In the genomic region with DNA sequence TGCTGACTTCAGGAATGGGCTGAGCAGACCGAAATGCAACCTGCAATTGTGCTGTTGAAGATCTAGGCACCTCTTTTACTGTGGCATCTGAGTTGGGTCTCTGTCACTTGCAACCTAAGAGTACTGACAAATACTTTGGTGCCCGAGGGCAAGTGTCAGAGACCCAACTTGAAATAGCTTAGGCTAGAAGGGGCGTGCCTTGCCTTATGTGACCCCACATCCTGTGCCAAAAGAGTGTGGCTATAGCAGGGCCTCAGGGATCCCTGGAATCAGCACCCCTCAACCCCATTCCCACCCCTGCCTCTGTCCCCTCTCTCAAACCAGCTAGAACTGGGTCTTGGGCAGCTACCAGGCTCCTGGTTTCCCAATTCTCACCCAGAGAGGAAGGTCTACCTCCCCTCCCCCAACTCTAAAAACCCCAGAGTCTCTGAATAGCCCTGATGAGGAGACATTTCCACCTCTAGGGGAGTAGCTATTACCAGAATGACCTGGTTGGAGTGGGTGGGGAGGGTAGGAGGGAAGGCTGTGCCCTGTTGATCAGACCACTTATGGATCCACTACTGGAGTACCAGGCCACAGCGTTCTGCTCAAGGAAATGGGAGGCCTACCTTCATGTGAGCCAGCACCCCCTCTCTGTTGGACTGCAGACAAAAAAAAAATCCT, we compare ENCODE assay signal across 16 cellular contexts. TPM values are rescaled to one million over a fixed set of nuclear protein-coding genes. Genes with fewer than 3 reads are reported as not detected.
DNase-seq lines count a peak whose midpoint lies in the region; ATAC-seq and TF ChIP-seq lines count a peak whose summit lies in the region.
"Had no signal": no experiment of that assay in that cellular context is flagged by ENCODE, and none has a peak within 500 bp of the region (broad histone marks: within the 10 kb centered on the region; RNA-seq: fewer than 3 reads in every experiment).

No MANE protein-coding gene starts in this region.

- H3K27ac ChIP-seq in SK-N-SH (ENCODE audit: low read depth in 2 of 2, low read length in 1 of 2) (peak overlapping the region; percentile 23 to 94; a peak in 3 of 4 replicates), muscle layer of duodenum (ENCODE audit: low read length) (peak overlapping the region; percentile 49), transverse colon (peak overlapping the region; percentile 27 to 64 (median 46))
- H3K27ac ChIP-seq: 22Rv1, VCaP had no signal

- H3K36me3 ChIP-seq in SK-N-SH (replicated peaks in 1 of 2; ENCODE audit: control insufficient read depth in 1 of 2, insufficient read depth in 2 of 2, low read length in 1 of 2), result peaks cover 0 to 9% of the 10 kb centered on the region in 2 experiments
- H3K36me3 ChIP-seq in muscle layer of duodenum (ENCODE audit: control insufficient read depth in 1 of 2, insufficient read depth in 2 of 2, low read length in 2 of 2), result no peaks in the 10 kb centered on the region
- H3K36me3 ChIP-seq in transverse colon, result no peaks in the 10 kb centered on the region

- peak overlapping the region; percentile 68 for H3K9ac ChIP-seq in SK-N-SH

- H3K27me3 ChIP-seq in SK-N-SH (ENCODE audit: insufficient read depth) (no peaks in the 10 kb centered on the region), muscle layer of duodenum (ENCODE audit: low read depth, low read length) (no peaks in the 10 kb centered on the region), transverse colon (no peaks in the 10 kb centered on the region)

- 71% methylated on average over 2 of the region's 4 CpGs for WGBS in SK-N-SH (ENCODE audit: low lambda C conversion rate)
- 88% methylated on average over 4 of the region's 4 CpGs; no CpG with 5 or more reads in 1 of the 2 donors for WGBS in transverse colon (ENCODE audit: low coverage in 1 of 2), 2 donors

- peaks cover 79% of the 10 kb centered on the region for H3K4me1 Mint-ChIP-seq in chondrocyte (ENCODE audit: low read depth)
- H3K4me1 Mint-ChIP-seq: CD4-positive, CD25-positive, alpha-beta regulatory T cell; stimulated activated naive CD8-positive, alpha-beta T cell treated with anti-CD3 and anti-CD28 coated beads, Interleukin-15, amount 100 ng/mL, for 72 hours had no signal

- TF ChIP-seq POLR2A in transverse colon (IDR thresholded peaks at IDR 0.05), result no peak

- no peak for TF ChIP-seq RAD21 in SK-N-SH (IDR thresholded peaks at IDR 0.05; ENCODE audit: low read length)

- H3K36me3 Mint-ChIP-seq in chondrocyte (ENCODE audit: low read depth), result peaks cover 2% of the 10 kb centered on the region
- H3K36me3 Mint-ChIP-seq: CD4-positive, CD25-positive, alpha-beta regulatory T cell had no signal

- peak overlapping the region; percentile 95 for H3K27ac Mint-ChIP-seq in chondrocyte (ENCODE audit: unreplicated experiment)
- H3K27ac Mint-ChIP-seq: CD4-positive, CD25-positive, alpha-beta regulatory T cell had no signal

- no peak overlapping the region for H3K4me3 Mint-ChIP-seq in chondrocyte (ENCODE audit: unreplicated experiment)
- H3K4me3 Mint-ChIP-seq: CD4-positive, CD25-positive, alpha-beta regulatory T cell; stimulated activated naive CD8-positive, alpha-beta T cell treated with anti-CD3 and anti-CD28 coated beads, Interleukin-15, amount 100 ng/mL, for 72 hours had no signal

- H3K4me1 ChIP-seq in SK-N-SH (ENCODE audit: control insufficient read depth in 1 of 2, insufficient read depth in 2 of 2, low read depth in 1 of 2, low read length in 1 of 2) (peaks cover 0 to 29% of the 10 kb centered on the region in 2 experiments; a peak in 3 of 4 replicates), muscle layer of duodenum (ENCODE audit: control insufficient read depth in 1 of 2, insufficient read depth in 2 of 2, low read length in 2 of 2) (no peaks in the 10 kb centered on the region), transverse colon (peaks cover 0 to 17% (median 5%) of the 10 kb centered on the region in 4 donors)

- no peak overlapping the region for H3K4me3 ChIP-seq in SK-N-SH (ENCODE audit: low read depth in 2 of 2, low read length in 1 of 2)
- H3K4me3 ChIP-seq in muscle layer of duodenum (ENCODE audit: low read depth in 1 of 2, low read length in 2 of 2), result no peak overlapping the region
- H3K4me3 ChIP-seq in transverse colon, result no peak overlapping the region

- ATAC-seq in SK-N-SH treated with all-trans-retinoic acid at 6 μM for 48 hours, result no peak; the same call in 2 of the 3 replicates
- no peak for ATAC-seq in GM19467 (IDR thresholded peaks at IDR 0.05; ENCODE audit: unreplicated experiment)
- ATAC-seq: stimulated activated naive CD8-positive, alpha-beta T cell treated with anti-CD3 and anti-CD28 coated beads, Interleukin-15, amount 100 ng/mL, for 72 hours had no signal

- H3F3A ChIP-seq in SK-N-SH (replicated peaks; ENCODE audit: insufficient read depth), result peaks cover 44% of the 10 kb centered on the region

- DNase-seq in SK-N-SH (no peak), chondrocyte (ENCODE audit: low spot score) (no peak), transverse colon (no peak), NCI-H446 (lab: John Stamatoyannopoulos, UW) (no peak), GM13976 (ENCODE audit: low spot score) (no peak)
- DNase-seq: activated CD8-positive, alpha-beta memory T cell treated with anti-CD3 and anti-CD28 coated beads for 24 hours; activated gamma-delta T cell treated with Interleukin-2 at 50 U/mL for 16 hours; CD4-positive, CD25-positive, alpha-beta regulatory T cell; NCI-H1930; NCI-H526; stimulated activated naive CD8-positive, alpha-beta T cell treated with anti-CD3 and anti-CD28 coated beads, Interleukin-15, amount 100 ng/mL, for 72 hours had no signal

- H3K79me2 ChIP-seq in SK-N-SH (ENCODE audit: insufficient read depth), result peaks cover 96% of the 10 kb centered on the region

- H2AFZ ChIP-seq in SK-N-SH (ENCODE audit: low read depth), result no peak overlapping the region

- in situ Hi-C loops in transverse colon (cut with MboI; ENCODE audit: low pct_ligation_motif_present in 1 of 4, low pct_unique_long_range_greater_than_20kb in 1 of 4, low sequenced_read_pairs in 3 of 4), result no loop called here
- in situ Hi-C loops in GM13976 (cut with MboI; ENCODE audit: low sequenced_read_pairs, unreplicated experiment), result no loop called here

- CTCF ChIA-PET in SK-N-SH (lab: Yijun Ruan, JAX), result interaction anchor here (2.5 kb wide), 1 partner anchor 12 kb away, joined by 6 read pairs; no protein-coding TSS in a partner anchor

- intact Hi-C loops in transverse colon (cut with DNase I; ENCODE audit: low total_unique reads), result no loop called here

- no peaks in the 10 kb centered on the region for H3K9me2 ChIP-seq in SK-N-SH

- H3K9me3 Mint-ChIP-seq in chondrocyte (ENCODE audit: low read depth), result no peaks in the 10 kb centered on the region
- H3K9me3 Mint-ChIP-seq: CD4-positive, CD25-positive, alpha-beta regulatory T cell; stimulated activated naive CD8-positive, alpha-beta T cell treated with anti-CD3 and anti-CD28 coated beads, Interleukin-15, amount 100 ng/mL, for 72 hours had no signal

- H3K9me3 ChIP-seq in SK-N-SH, result no peaks in the 10 kb centered on the region
- H3K9me3 ChIP-seq in muscle layer of duodenum (ENCODE audit: control insufficient read depth in 1 of 2, low read length in 2 of 2), result no peaks in the 10 kb centered on the region
- H3K9me3 ChIP-seq in transverse colon, result no peaks in the 10 kb centered on the region

- no peak for TF ChIP-seq EP300 in SK-N-SH (IDR thresholded peaks at IDR 0.05; ENCODE audit: borderline replicate concordance in 1 of 2, low read depth in 1 of 2, low read length in 1 of 2)
- no peak for TF ChIP-seq EP300 in transverse colon (IDR thresholded peaks at IDR 0.05; ENCODE audit: low read depth)

- TF ChIP-seq CTCF in SK-N-SH (IDR thresholded peaks at IDR 0.05), result no peak
- TF ChIP-seq CTCF in chondrocyte (IDR thresholded peaks at IDR 0.05), result no peak
- no peak for TF ChIP-seq CTCF in transverse colon (IDR thresholded peaks at IDR 0.05)
- no peak for TF ChIP-seq CTCF in GM13976 (IDR thresholded peaks at IDR 0.05; ENCODE audit: borderline replicate concordance, control extremely low read depth, extremely low read depth, insufficient read depth, missing control alignments)

- H4K20me1 ChIP-seq in SK-N-SH (ENCODE audit: insufficient read depth), result peaks cover 12% of the 10 kb centered on the region

- POLR2A ChIA-PET in SK-N-SH (lab: Yijun Ruan, JAX), result no interaction called here

- H3K4me2 ChIP-seq in SK-N-SH, result peak overlapping the region; percentile 72

- no peaks in the 10 kb centered on the region for H3K27me3 Mint-ChIP-seq in chondrocyte (ENCODE audit: low read depth)
- H3K27me3 Mint-ChIP-seq: CD4-positive, CD25-positive, alpha-beta regulatory T cell; stimulated activated naive CD8-positive, alpha-beta T cell treated with anti-CD3 and anti-CD28 coated beads, Interleukin-15, amount 100 ng/mL, for 72 hours had no signal

TF ChIP-seq in SK-N-SH, 30 proteins besides CTCF, POLR2A, EP300 and RAD21 (continues in another document):
- TF ChIP-seq, protein P1, sequence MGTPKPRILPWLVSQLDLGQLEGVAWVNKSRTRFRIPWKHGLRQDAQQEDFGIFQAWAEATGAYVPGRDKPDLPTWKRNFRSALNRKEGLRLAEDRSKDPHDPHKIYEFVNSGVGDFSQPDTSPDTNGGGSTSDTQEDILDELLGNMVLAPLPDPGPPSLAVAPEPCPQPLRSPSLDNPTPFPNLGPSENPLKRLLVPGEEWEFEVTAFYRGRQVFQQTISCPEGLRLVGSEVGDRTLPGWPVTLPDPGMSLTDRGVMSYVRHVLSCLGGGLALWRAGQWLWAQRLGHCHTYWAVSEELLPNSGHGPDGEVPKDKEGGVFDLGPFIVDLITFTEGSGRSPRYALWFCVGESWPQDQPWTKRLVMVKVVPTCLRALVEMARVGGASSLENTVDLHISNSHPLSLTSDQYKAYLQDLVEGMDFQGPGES (IDR thresholded peaks at IDR 0.05; ENCODE audit: low read depth, low read length), result no peak
- TF ChIP-seq RXRA (IDR thresholded peaks at IDR 0.05; ENCODE audit: borderline replicate concordance, low read depth) (no peak), GATA2 (CRISPR knock-in tag; IDR thresholded peaks at IDR 0.05) (no peak), ELF1 (IDR thresholded peaks at IDR 0.05) (no peak)

RNA-seq across cellular contexts. Expression of a gene that starts 17.5 kb away (rescaled TPM):
- 53.2 and 59.5 TPM in 2 replicates for polyA plus RNA-seq in SK-N-SH (2012; rRNA removed)
- 59.7 and 67.7 TPM in 2 replicates for polyA plus RNA-seq in SK-N-SH (2012; cell fraction: cytosol; rRNA removed)
- polyA plus RNA-seq in SK-N-SH (2012; cell fraction: nucleus; rRNA removed), result 61.9 and 72.1 TPM in 2 replicates
- total RNA-seq in chondrocyte (177 to 287 TPM (median 260 TPM) in 3 replicates), transverse colon (10 to 100 TPM; 13.9 to 18.3 (median 15.3) TPM)
- polyA plus RNA-seq: CD4-positive, CD25-positive, alpha-beta regulatory T cell had no signal
